In the genomic region with DNA sequence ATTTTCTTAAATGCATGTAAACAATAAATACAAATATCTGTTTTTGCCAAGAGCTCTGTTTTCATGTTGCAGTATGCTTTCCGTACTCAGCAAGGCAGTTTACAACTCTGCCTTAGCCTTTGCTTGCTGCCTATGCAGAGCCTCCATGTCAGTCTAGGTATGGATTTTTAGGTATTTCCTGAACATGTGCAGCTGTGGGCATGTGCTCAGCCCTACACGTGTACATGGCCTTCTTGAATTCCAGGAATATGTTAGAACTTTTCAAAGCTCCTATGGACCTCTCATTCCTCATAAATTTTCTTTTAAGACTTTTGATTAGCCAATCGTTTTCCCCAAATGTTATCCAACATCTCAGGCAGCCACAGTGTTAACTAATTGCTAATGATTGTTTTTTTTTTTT, we compare ENCODE assay signal across 8 cellular contexts.
"Had no signal": no experiment of that assay in that cellular context is flagged by ENCODE, and none has a peak within 500 bp of the region (broad histone marks: within the 10 kb centered on the region; RNA-seq: fewer than 3 reads in every experiment).

No MANE protein-coding gene starts in this region.

- H3K27ac ChIP-seq: HL-60, KMS-11 had no signal

- H3K4me3 Mint-ChIP-seq: IgD-negative memory B cell had no signal

- ATAC-seq: K562 had no signal

- FAIRE-seq: HTR-8/SVneo, K562 had no signal

- H3K36me3 Mint-ChIP-seq: IgD-negative memory B cell had no signal

- DNase-seq: IMR-90, KBM-7, KG1 had no signal

- H3K4me1 Mint-ChIP-seq: IgD-negative memory B cell had no signal

- H3K4me3 ChIP-seq: K562 had no signal

- H3K9ac ChIP-seq: KMS-11 had no signal

- H3K4me2 ChIP-seq: KMS-11 had no signal

- H3K27ac Mint-ChIP-seq: IgD-negative memory B cell had no signal
